8 cellular contexts compared by ENCODE assay signal in genomic region chr1:32394141-32394889, GRCh38. TPM values are rescaled to one million over a fixed set of nuclear protein-coding genes. Genes with fewer than 3 reads are reported as not detected.
DNase-seq lines count a peak whose midpoint lies in the region; ATAC-seq and TF ChIP-seq lines count a peak whose summit lies in the region.

A gene with protein sequence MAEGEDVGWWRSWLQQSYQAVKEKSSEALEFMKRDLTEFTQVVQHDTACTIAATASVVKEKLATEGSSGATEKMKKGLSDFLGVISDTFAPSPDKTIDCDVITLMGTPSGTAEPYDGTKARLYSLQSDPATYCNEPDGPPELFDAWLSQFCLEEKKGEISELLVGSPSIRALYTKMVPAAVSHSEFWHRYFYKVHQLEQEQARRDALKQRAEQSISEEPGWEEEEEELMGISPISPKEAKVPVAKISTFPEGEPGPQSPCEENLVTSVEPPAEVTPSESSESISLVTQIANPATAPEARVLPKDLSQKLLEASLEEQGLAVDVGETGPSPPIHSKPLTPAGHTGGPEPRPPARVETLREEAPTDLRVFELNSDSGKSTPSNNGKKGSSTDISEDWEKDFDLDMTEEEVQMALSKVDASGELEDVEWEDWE (minus strand): TSS chr1:32394441. CDS start chr1:32394414, 27 bp downstream.

- H3K4me1 ChIP-seq in CD8-positive, alpha-beta memory T cell (ENCODE audit: insufficient read depth, low read length): peaks cover 39% of the 10 kb centered on the region
- peaks cover 43% of the 10 kb centered on the region for H3K4me1 ChIP-seq in lower lobe of right lung

- peaks cover 0 to 20% (median 1%) of the 10 kb centered on the region in 3 donors for H3K36me3 Mint-ChIP-seq in CD8-positive, alpha-beta memory T cell

- POLR2A ChIA-PET in CD8-positive, alpha-beta memory T cell (lab: Charles Lee): interaction anchor here (0.6 to 2.2 kb wide), 22 partner anchors 8 to 381 kb away, joined by 3 to 18 read pairs (median 4); partner anchors contain the start of genes CCDC28B, IQCC, KHDRBS1 and KPNA6

- DNase-seq in CD8-positive, alpha-beta memory T cell: peak; percentile 96 to 98 (median 97)
- DNase-seq in HS-5 (ENCODE audit: low read depth) (peak; percentile 97), lower lobe of right lung (peak; percentile 98)
- peak; percentile 95 for DNase-seq in NK-92 treated with Interleukin-12 subunit alpha and Interleukin-12 subunit beta, amount 100 ng/mL, for 24 hours (lab: John Stamatoyannopoulos, UW)
- DNase-seq in activated CD8-positive, alpha-beta memory T cell treated with anti-CD3 and anti-CD28 coated beads for 24 hours: peak; percentile 98
- DNase-seq in effector CD4-positive, alpha-beta T cell: peak; percentile 94
- peak; percentile 96 to 99 (median 97) for DNase-seq in stimulated activated CD4-positive, alpha-beta T cell treated with anti-CD3 and anti-CD28 coated beads, TNF-alpha, amount 100 ng/mL, for 24 hours (ENCODE audit: low read depth in 3 of 3)

- H3K4me3 Mint-ChIP-seq in CD8-positive, alpha-beta memory T cell: peak within 1 kb of the TSS; percentile 92 to 100 (median 98)

- peak; percentile 90 for ATAC-seq in GM19468 (IDR thresholded peaks at IDR 0.05; ENCODE audit: extremely low read depth, unreplicated experiment)
- ATAC-seq in lower lobe of right lung: peak; percentile 100

- peaks cover 0 to 2% of the 10 kb centered on the region in 2 donors for H3K27me3 Mint-ChIP-seq in CD8-positive, alpha-beta memory T cell

- no peaks in the 10 kb centered on the region for H3K27me3 ChIP-seq in CD8-positive, alpha-beta memory T cell (ENCODE audit: insufficient read depth, low read length, poor library complexity, severe bottlenecking)
- no peaks in the 10 kb centered on the region for H3K27me3 ChIP-seq in lower lobe of right lung (ENCODE audit: low read depth)

- peaks cover 12 to 26% (median 14%) of the 10 kb centered on the region in 3 donors for H3K4me1 Mint-ChIP-seq in CD8-positive, alpha-beta memory T cell

- H3K27ac ChIP-seq in CD8-positive, alpha-beta memory T cell (ENCODE audit: low read depth, low read length): peak within 1 kb of the TSS; percentile 99
- H3K27ac ChIP-seq in lower lobe of right lung: peak within 1 kb of the TSS; percentile 94

- no peaks in the 10 kb centered on the region for H3K9me3 ChIP-seq in CD8-positive, alpha-beta memory T cell (ENCODE audit: low read length)
- no peaks in the 10 kb centered on the region for H3K9me3 ChIP-seq in lower lobe of right lung

- no peaks in the 10 kb centered on the region for H3K9me3 Mint-ChIP-seq in CD8-positive, alpha-beta memory T cell

- H3K4me3 ChIP-seq in CD8-positive, alpha-beta memory T cell (ENCODE audit: low read length): peak within 1 kb of the TSS; percentile 99
- peak within 1 kb of the TSS; percentile 98 for H3K4me3 ChIP-seq in lower lobe of right lung

- no peak for TF ChIP-seq CTCF in lower lobe of right lung (IDR thresholded peaks at IDR 0.05)

- CTCF ChIA-PET in CD8-positive, alpha-beta memory T cell (lab: Charles Lee): interaction anchor here (0.6 to 2.9 kb wide), 8 partner anchors 9 to 430 kb away, joined by 3 to 18 read pairs (median 4); partner anchors contain the start of genes KPNA6 and MARCKSL1

- intact Hi-C loops in lower lobe of right lung (cut with DNase I): no loop called here

- H3K27ac Mint-ChIP-seq in CD8-positive, alpha-beta memory T cell: peak within 1 kb of the TSS; percentile 84 to 100 (median 100)

- H3K36me3 ChIP-seq in CD8-positive, alpha-beta memory T cell (ENCODE audit: insufficient read depth, low read length): peaks cover 20% of the 10 kb centered on the region
- peaks cover 41% of the 10 kb centered on the region for H3K36me3 ChIP-seq in lower lobe of right lung

RNA-seq across cellular contexts. Expression of the gene that starts here (rescaled TPM):
- total RNA-seq in CD8-positive, alpha-beta memory T cell: 10 to 100 TPM; 35.1 to 37.6 TPM
- 50.0 TPM for polyA plus RNA-seq in CD8-positive, alpha-beta memory T cell
- total RNA-seq in lower lobe of right lung: 63.2 TPM

Comparison
In these comparisons a context has a peak if more than half of its experiments do, and no peak if none do; other contexts are left out.
1. Peak in every context shown above with its lines: DNase-seq, ATAC-seq, H3K4me3 ChIP-seq and H3K27ac ChIP-seq.